ENCODE assay signal across 9 cellular contexts in the genomic region with DNA sequence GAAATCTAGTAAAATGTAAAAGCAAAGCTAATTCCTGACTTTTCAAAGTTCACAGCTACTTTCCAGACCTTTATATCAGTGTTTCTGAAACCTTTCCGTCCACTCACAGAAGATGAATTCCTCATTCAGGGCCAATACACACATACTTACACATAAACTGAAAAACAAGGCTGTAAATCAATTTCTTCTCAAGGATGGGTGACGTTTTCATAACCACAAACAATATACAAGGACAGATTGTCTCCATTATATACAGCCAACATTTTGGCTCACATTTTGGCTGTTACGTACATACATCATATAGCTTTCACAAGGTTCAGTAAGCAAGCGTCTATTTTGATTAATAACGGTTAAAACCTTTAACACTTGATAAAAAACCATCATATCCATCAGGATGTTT. TPM values are rescaled to one million over a fixed set of nuclear protein-coding genes. Genes with fewer than 3 reads are reported as not detected.
DNase-seq lines count a peak whose midpoint lies in the region; ATAC-seq, FAIRE-seq and TF ChIP-seq lines count a peak whose summit lies in the region.
"Had no signal": no experiment of that assay in that cellular context is flagged by ENCODE, and none has a peak within 500 bp of the region (broad histone marks: within the 10 kb centered on the region; RNA-seq: fewer than 3 reads in every experiment).

No MANE protein-coding gene starts in this region.

- no peak for TF ChIP-seq RAD21 in K562 (CRISPR knock-in tag; conservative IDR thresholded peaks at IDR 0.05 in 1 of 2, IDR thresholded peaks at IDR 0.05 in 1 of 2)

- no peaks in the 10 kb centered on the region for H4K20me1 ChIP-seq in K562 (replicated peaks; ENCODE audit: control insufficient read depth, insufficient read depth, low read length)

- H3K27ac ChIP-seq in HL-60 (replicated peaks) (peak overlapping the region; percentile 90), K562 (ENCODE audit: extremely low read depth, low read depth, low read length) (peak overlapping the region; percentile 96; the same call in 2 of the 3 replicates), mesodermal cell (ENCODE audit: low read depth, low read length, severe bottlenecking) (no peak overlapping the region)

- no TSS peak for BruUV-seq in K562 (replicated peaks; lab: Mats Ljungman, UMichigan)

- H3K79me2 ChIP-seq in K562 (ENCODE audit: control insufficient read depth, insufficient read depth, low read length): peaks cover 66% of the 10 kb centered on the region

- no peak for TF ChIP-seq EP300 in K562 (IDR thresholded peaks at IDR 0.05; ENCODE audit: low read length)

- no peak for ATAC-seq in K562

- POLR2A ChIA-PET in K562 (lab: Yijun Ruan, JAX): interaction anchor here (1.0 to 2.1 kb wide), 5 partner anchors 9 to 35 kb away, joined by 3 to 7 read pairs (median 5); no protein-coding TSS in a partner anchor

- H3K27me3 ChIP-seq in HL-60 (ENCODE audit: insufficient read depth, poor library complexity, severe bottlenecking) (no peaks in the 10 kb centered on the region), K562 (ENCODE audit: control insufficient read depth in 2 of 2, insufficient read depth in 2 of 2, low read length in 2 of 2) (no peaks in the 10 kb centered on the region)

- no peak for TF ChIP-seq CTCF in AG10803 (conservative IDR thresholded peaks at IDR 0.05; ENCODE audit: low read length)
- TF ChIP-seq CTCF in HL-60 (IDR thresholded peaks at IDR 0.05; ENCODE audit: insufficient read depth, low read length): no peak
- no peak for TF ChIP-seq CTCF in K562 (IDR thresholded peaks at IDR 0.05 in 2 of 3, conservative IDR thresholded peaks at IDR 0.05 in 1 of 3; ENCODE audit: insufficient read depth in 2 of 3, low read depth in 1 of 3, low read length in 3 of 3)

- 3% methylated on average over 5 of the region's 5 CpGs for WGBS in K562 (ENCODE audit: insufficient coverage, low coverage, missing lambda C conversion rate)
- 58 to 60% methylated on average over 4 of the region's 5 CpGs for WGBS in mesodermal cell (ENCODE audit: insufficient coverage in 2 of 2), 2 experiments

- CTCF ChIA-PET in K562 (lab: Yijun Ruan, JAX; ENCODE audit: low intra/inter-chr PET ratio): no interaction called here

- peaks cover 19% of the 10 kb centered on the region; the same call in 2 of the 3 replicates for H3K36me3 ChIP-seq in K562 (ENCODE audit: control insufficient read depth, insufficient read depth, low read length)
- H3K36me3 ChIP-seq in mesodermal cell (ENCODE audit: control insufficient read depth, insufficient read depth, low read length): peaks cover 10% of the 10 kb centered on the region

- 0 out of 2 replicates have a peak, but pooled peaks cover 2% of the 10 kb centered on the region for H3K9me3 ChIP-seq in K562 (replicated peaks; ENCODE audit: control insufficient read depth, insufficient read depth, low read depth, low read length)
- no peaks in the 10 kb centered on the region for H3K9me3 ChIP-seq in mesodermal cell (ENCODE audit: control insufficient read depth, low read length)

- no peak for TF ChIP-seq POLR2A in K562 (conservative IDR thresholded peaks at IDR 0.05)

- intact Hi-C loops in K562 (cut with micrococcal nuclease): no loop called here

- H2AFZ ChIP-seq in K562 (ENCODE audit: low read depth, low read length): no peak overlapping the region

- H3K4me1 ChIP-seq in K562 (replicated peaks in 1 of 2; ENCODE audit: control insufficient read depth in 2 of 2, insufficient read depth in 2 of 2, low read length in 2 of 2) (peaks cover 0 to 10% of the 10 kb centered on the region in 2 experiments; a peak in 4 of 5 replicates), mesodermal cell (ENCODE audit: control insufficient read depth, insufficient read depth, low read length, poor library complexity, severe bottlenecking) (no peaks in the 10 kb centered on the region)

- in situ Hi-C loops in K562 (cut with MboI): no loop called here

- peak overlapping the region; percentile 98 for H3K4me2 ChIP-seq in K562 (ENCODE audit: insufficient read depth, low read length)

- peak overlapping the region; percentile 53 to 91; a peak in 3 of 4 replicates for H3K9ac ChIP-seq in K562 (ENCODE audit: insufficient read depth in 1 of 2, low read depth in 2 of 2, low read length in 2 of 2)

- H3K9me1 ChIP-seq in K562 (ENCODE audit: control insufficient read depth, insufficient read depth, low read length): no peaks in the 10 kb centered on the region

- DNase-seq in AG10803 (ENCODE audit: low read depth) (peak; percentile 18), HL-60 (ENCODE audit: low read depth in 1 of 2, low spot score in 1 of 2) (peak in 1 of 2 experiments; percentile 24), K562 (ENCODE audit: extremely low read depth in 1 of 4, low spot score in 3 of 4) (peak in 2 of 4 experiments; percentile 24 to 27), superior temporal gyrus (ENCODE audit: extremely low spot score) (no peak), AG08395 (ENCODE audit: low spot score) (no peak)
- no peak for DNase-seq in stimulated activated CD4-positive, alpha-beta T cell treated with anti-CD3 and anti-CD28 coated beads, Interleukin-1b, Interleukin-23, amount 100 ng/mL, for 48 hours
- DNase-seq in NK-92 treated with Interleukin-12 subunit alpha and Interleukin-12 subunit beta, amount 100 ng/mL, for 24 hours (lab: John Stamatoyannopoulos, UW): no peak

- FAIRE-seq in K562 (lab: Jason Lieb, UNC): no peak
- FAIRE-seq: colon had no signal

- H3K4me3 ChIP-seq in AG10803 (ENCODE audit: low read length) (peak overlapping the region; percentile 92), HL-60 (replicated peaks; ENCODE audit: insufficient read depth, low read length) (peak overlapping the region; percentile 97), K562 (peak overlapping the region; percentile 93), mesodermal cell (ENCODE audit: extremely low read depth, insufficient read depth, low read length, poor library complexity, severe bottlenecking) (peak overlapping the region; percentile 82)

TF ChIP-seq in K562, 482 proteins besides CTCF, POLR2A, EP300 and RAD21 (continues in another document):
- TF ChIP-seq PKNOX1 (IDR thresholded peaks at IDR 0.05) (peak; percentile 88), HDAC1 (IDR thresholded peaks at IDR 0.05) (no peak), PCBP2 (IDR thresholded peaks at IDR 0.05; ENCODE audit: low read depth, low read length, poor library complexity, severe bottlenecking) (no peak), TAF7 (tag; IDR thresholded peaks at IDR 0.05) (no peak), RBFOX2 (IDR thresholded peaks at IDR 0.05; ENCODE audit: low read depth, low read length) (0 out of 2 replicates have a peak, but pooled peaks have one; percentile 16), TEAD4 (IDR thresholded peaks at IDR 0.05; ENCODE audit: low read length) (0 out of 2 replicates have a peak, but pooled peaks have one; percentile 5), TEAD4 (CRISPR knock-in tag; IDR thresholded peaks at IDR 0.05; ENCODE audit: borderline replicate concordance) (no peak), SMARCB1 (IDR thresholded peaks at IDR 0.05; ENCODE audit: insufficient read length, low read depth) (no peak), DDX20 (tag; IDR thresholded peaks at IDR 0.05; ENCODE audit: low read depth) (no peak), ZFP30 (CRISPR knock-in tag; IDR thresholded peaks at IDR 0.05; ENCODE audit: borderline replicate concordance) (no peak)

RNA-seq across cellular contexts. Expression of gene RPRD1A, which starts 1.4 kb away (rescaled TPM):
- 113 and 316 TPM in 2 replicates for total RNA-seq in K562 (2011; cell fraction: chromatin; rRNA removed; ENCODE audit: low replicate concordance)
- total RNA-seq in K562 (2011; cell fraction: nucleolus; rRNA removed): 99.9 and 122 TPM in 2 replicates
- total RNA-seq in K562 (2011; cell fraction: nucleoplasm; rRNA removed): 188 and 269 TPM in 2 replicates
- total RNA-seq in K562 (2014; rRNA removed) (61.1 and 63.8 TPM in 2 replicates), K562 (2014; rRNA removed; fragmentation: Illumina TruSeq; extraction: Trizol) (69.3 and 74.5 TPM in 2 replicates), K562 (2015; rRNA removed; fragmentation: Illumina TruSeq; extraction: Trizol) (55.9 and 56.2 TPM in 2 replicates), K562 (2021) (65.0 and 66.0 TPM in 2 replicates)
- polyA plus RNA-seq in K562 (2011; rRNA removed) (121 and 127 TPM in 2 replicates), K562 (2014; fragmentation: Illumina TruSeq; extraction: Trizol) (60.8 and 67.7 TPM in 2 replicates), K562 (2014; fragmentation: Nextera tagmentation; extraction: Ambion mirVana) (10 to 100 TPM; 30.2 to 36.7 TPM), K562 (2014; rRNA removed) (130 and 142 TPM in 2 replicates)
- polyA plus RNA-seq in K562 (2011; cell fraction: cytosol; rRNA removed): 16.1 and 37.4 TPM in 2 replicates
- polyA plus RNA-seq in K562 (2011; cell fraction: nucleus; rRNA removed): 313 and 349 TPM in 2 replicates
- 55.8 and 60.0 TPM in 2 replicates for polyA plus RNA-seq in K562 (2012)
- polyA minus RNA-seq in K562 (2011; rRNA and poly(A)+ RNA removed): 58.1 and 85.0 TPM in 2 replicates
- 22.3 and 29.2 TPM in 2 replicates for polyA minus RNA-seq in K562 (2011; cell fraction: cytosol; rRNA and poly(A)+ RNA removed)
- 128 and 197 TPM in 2 replicates for polyA minus RNA-seq in K562 (2011; cell fraction: nucleus; rRNA and poly(A)+ RNA removed)
- 59.3 TPM for polyA plus RNA-seq in mesodermal cell (2013, experiment 1 of 2)
- polyA plus RNA-seq in mesodermal cell (2013, experiment 2 of 2): 59.7 TPM
